Comparison of ENCODE assay signal across 8 cellular contexts in genomic region chr14:74216671-74217070, GRCh38. TPM values are rescaled to one million over a fixed set of nuclear protein-coding genes. Genes with fewer than 3 reads are reported as not detected.
"Had no signal": no experiment of that assay in that cellular context is flagged by ENCODE, and none has a peak within 500 bp of the region (broad histone marks: within the 10 kb centered on the region; RNA-seq: fewer than 3 reads in every experiment).

No MANE protein-coding gene starts in this region.

- H3K4me3 ChIP-seq: GM23248, K562 had no signal

- DNase-seq: GM23248, GOT3, H9, HCEC 1CT, IMR-90, KG1 had no signal

- H3K27ac ChIP-seq: GM23248 had no signal

RNA-seq across cellular contexts. Expression of gene VSX2, which starts 22.6 kb away (rescaled TPM):
- total RNA-seq: GM23248, H9, HT-29, IMR-90 had no signal
